In the genomic region with DNA sequence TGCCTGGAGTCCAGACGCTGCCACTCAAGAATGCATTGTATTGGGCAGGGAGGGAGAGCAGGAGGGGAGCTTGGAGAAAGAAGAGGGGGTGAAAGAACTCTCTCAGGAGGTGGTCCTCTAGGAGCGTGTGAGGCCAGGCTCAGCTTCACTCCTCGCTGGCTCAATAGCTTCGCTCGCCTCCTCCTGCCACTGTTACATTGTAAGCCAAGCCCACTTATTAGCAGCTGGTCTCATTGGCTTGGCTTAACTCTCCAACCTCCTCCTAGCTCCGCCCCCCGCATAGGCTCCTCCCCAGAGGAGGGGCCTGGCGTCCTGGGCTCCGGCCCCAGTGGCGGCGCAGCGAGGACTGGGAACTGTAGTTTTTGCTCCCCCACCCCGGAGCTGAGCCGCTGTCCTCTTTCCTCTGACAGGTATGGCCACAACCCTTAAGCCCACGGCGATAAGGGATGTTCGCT, we compare ENCODE assay signal across 8 cellular contexts. TPM values are rescaled to one million over a fixed set of nuclear protein-coding genes. Genes with fewer than 3 reads are reported as not detected.
DNase-seq lines count a peak whose midpoint lies in the region; ATAC-seq lines count a peak whose summit lies in the region.

A gene (minus strand): TSS at position 165 of the 455 bp plus-strand sequence. CDS start 317 bp downstream, outside the sequence.

- H3K27me3 Mint-ChIP-seq in activated CD4-positive, alpha-beta memory T cell treated with anti-CD3 and anti-CD28 coated beads, Interleukin-2, amount 10 ng/mL, durations not matched to agents 7 days and 5 days = peaks cover 63% of the 10 kb centered on the region

- H3K27me3 ChIP-seq in BLaER1 = peaks cover 45% of the 10 kb centered on the region
- peaks cover 14% of the 10 kb centered on the region for H3K27me3 ChIP-seq in effector memory CD4-positive, alpha-beta T cell (replicated peaks; ENCODE audit: control insufficient read depth, insufficient read depth, low read length, poor library complexity, severe bottlenecking)

- peak within 1 kb of the TSS; percentile 31; the same call in 1 of the 2 replicates for H3K4me3 ChIP-seq in BLaER1
- H3K4me3 ChIP-seq in effector memory CD4-positive, alpha-beta T cell (ENCODE audit: insufficient read depth, low read depth, low read length, poor library complexity, severe bottlenecking) = no peak within 1 kb of the TSS

- H3K9ac ChIP-seq in BLaER1 = no peak within 1 kb of the TSS

- H4K20me1 ChIP-seq in BLaER1 = peaks cover 7% of the 10 kb centered on the region; the same call in 1 of the 2 replicates

- ATAC-seq in GM19351 (IDR thresholded peaks at IDR 0.05; ENCODE audit: unreplicated experiment) (peak; percentile 93), HG03460 (IDR thresholded peaks at IDR 0.05; ENCODE audit: unreplicated experiment) (peak; percentile 77)

- H3K4me3 Mint-ChIP-seq in activated CD4-positive, alpha-beta memory T cell treated with anti-CD3 and anti-CD28 coated beads, Interleukin-2, amount 10 ng/mL, durations not matched to agents 7 days and 5 days = no peak within 1 kb of the TSS

- H3K36me3 ChIP-seq in BLaER1 = no peaks in the 10 kb centered on the region
- no peaks in the 10 kb centered on the region for H3K36me3 ChIP-seq in effector memory CD4-positive, alpha-beta T cell (ENCODE audit: control insufficient read depth, insufficient read depth, low read length)

- H3K4me1 ChIP-seq in BLaER1 = peaks cover 65% of the 10 kb centered on the region
- peaks cover 6% of the 10 kb centered on the region for H3K4me1 ChIP-seq in effector memory CD4-positive, alpha-beta T cell (ENCODE audit: control insufficient read depth, insufficient read depth, low read length, poor library complexity, severe bottlenecking)

- H3K9me3 ChIP-seq in BLaER1 = no peaks in the 10 kb centered on the region
- no peaks in the 10 kb centered on the region for H3K9me3 ChIP-seq in effector memory CD4-positive, alpha-beta T cell (ENCODE audit: control insufficient read depth, low read length)

- H3K4me2 ChIP-seq in BLaER1 = peak within 1 kb of the TSS; percentile 80

- peaks cover 25% of the 10 kb centered on the region for H3K4me1 Mint-ChIP-seq in activated CD4-positive, alpha-beta memory T cell treated with anti-CD3 and anti-CD28 coated beads, Interleukin-2, amount 10 ng/mL, durations not matched to agents 7 days and 5 days

- CTCF ChIA-PET in activated CD4-positive, alpha-beta memory T cell treated with anti-CD3 and anti-CD28 coated beads, Interleukin-2, amount 10 ng/mL, durations not matched to agents 7 days and 5 days (lab: Charles Lee) = interaction anchor here (1.0 to 1.4 kb wide), 3 partner anchors 8 to 310 kb away, joined by 3 to 8 read pairs (median 3); no protein-coding TSS in a partner anchor

- H3K27ac Mint-ChIP-seq in activated CD4-positive, alpha-beta memory T cell treated with anti-CD3 and anti-CD28 coated beads, Interleukin-2, amount 10 ng/mL, durations not matched to agents 7 days and 5 days = no peak within 1 kb of the TSS

- no peak within 1 kb of the TSS for H3K27ac ChIP-seq in BLaER1
- H3K27ac ChIP-seq in effector memory CD4-positive, alpha-beta T cell (ENCODE audit: insufficient read depth, low read length, poor library complexity, severe bottlenecking) = no peak within 1 kb of the TSS

- POLR2A ChIA-PET in activated CD4-positive, alpha-beta memory T cell treated with anti-CD3 and anti-CD28 coated beads, Interleukin-2, amount 10 ng/mL, durations not matched to agents 7 days and 5 days (lab: Charles Lee) = interaction anchor here (1.6 kb wide), 1 partner anchor 66 kb away, joined by 4 read pairs; a partner anchor contains a TSS

- DNase-seq in NCI-H526 treated with DMSO at 0.1 percent for 48 hours (lab: John Stamatoyannopoulos, UW) (peak; percentile 99), lung microvascular endothelial cell (ENCODE audit: low read depth in 2 of 2) (peak; percentile 93 to 94)
- DNase-seq in activated CD4-positive, alpha-beta memory T cell treated with anti-CD3 and anti-CD28 coated beads, Interleukin-2, amount 10 ng/mL, durations not matched to agents 7 days and 5 days = peak; percentile 75
- DNase-seq in effector memory CD4-positive, alpha-beta T cell = peak; percentile 47 to 65 (median 63)
- peak; percentile 53 to 69 (median 62) for DNase-seq in stimulated activated CD4-positive, alpha-beta T cell treated with anti-CD3 and anti-CD28 coated beads, TNF-alpha, amount 100 ng/mL, for 48 hours (ENCODE audit: low read depth in 3 of 3)

- no peaks in the 10 kb centered on the region for H3K9me3 Mint-ChIP-seq in activated CD4-positive, alpha-beta memory T cell treated with anti-CD3 and anti-CD28 coated beads, Interleukin-2, amount 10 ng/mL, durations not matched to agents 7 days and 5 days

- H3K36me3 Mint-ChIP-seq in activated CD4-positive, alpha-beta memory T cell treated with anti-CD3 and anti-CD28 coated beads, Interleukin-2, amount 10 ng/mL, durations not matched to agents 7 days and 5 days (ENCODE audit: low read depth) = no peaks in the 10 kb centered on the region

RNA-seq across cellular contexts. Expression of the gene that starts here (rescaled TPM):
- total RNA-seq in activated CD4-positive, alpha-beta memory T cell treated with anti-CD3 and anti-CD28 coated beads, Interleukin-2, amount 10 ng/mL, durations not matched to agents 7 days and 5 days = under 1 TPM in 1 of 2 experiments, not detected in 1; 0.10 TPM
- total RNA-seq in lung microvascular endothelial cell = 0.87 and 0.99 TPM in 2 replicates

Comparison
In these comparisons a context has a peak if more than half of its experiments do, and no peak if none do; other contexts are left out.
1. Peak in DNase-seq in activated CD4-positive, alpha-beta memory T cell treated with anti-CD3 and anti-CD28 coated beads, Interleukin-2, amount 10 ng/mL, durations not matched to agents 7 days and 5 days; RNA of the gene not detected or under 1 TPM.
2. Peak in DNase-seq in lung microvascular endothelial cell; RNA of the gene not detected or under 1 TPM.